In the genomic region with DNA sequence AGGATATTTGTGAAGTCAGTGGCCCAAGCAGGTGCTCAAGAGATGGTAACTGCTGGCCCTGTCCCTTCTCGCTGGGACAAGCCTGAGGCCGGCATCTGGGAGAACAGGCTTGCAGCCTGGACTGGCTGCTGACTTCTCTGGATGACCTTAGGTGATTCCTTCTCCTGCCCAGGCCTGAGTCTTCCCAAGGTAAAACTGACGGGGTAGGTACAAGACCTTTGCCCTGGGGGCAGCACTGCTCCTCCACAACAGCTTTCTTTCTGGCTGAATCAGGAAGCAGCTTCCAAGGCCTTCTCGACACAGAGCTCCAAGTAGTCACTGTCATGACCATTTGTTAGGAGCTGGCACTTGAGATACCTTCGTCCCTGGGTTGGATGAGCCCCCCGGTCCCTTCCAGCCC, we compare ENCODE assay signal across 32 cellular contexts. TPM values are rescaled to one million over a fixed set of nuclear protein-coding genes. Genes with fewer than 3 reads are reported as not detected.
"Had no signal": no experiment of that assay in that cellular context is flagged by ENCODE, and none has a peak within 500 bp of the region (broad histone marks: within the 10 kb centered on the region; RNA-seq: fewer than 3 reads in every experiment).

No MANE protein-coding gene starts in this region.

- H3K4me3 Mint-ChIP-seq: activated CD4-positive, alpha-beta memory T cell treated with anti-CD3 and anti-CD28 coated beads, Interleukin-2, amount 10 ng/mL, durations not matched to agents 7 days and 5 days; activated naive CD8-positive, alpha-beta T cell treated with anti-CD3 and anti-CD28 coated beads for 36 hours; activated T-cell treated with anti-CD3 and anti-CD28 coated beads, Interleukin-2, amount 50 U/mL, for 72 hours; activated T-helper 17 cell treated with anti-CD3 and anti-CD28 coated beads, Interleukin-2, amount 50 U/mL, for 72 hours had no signal

- H3K36me3 ChIP-seq: SJCRH30 had no signal

- H3K9me3 ChIP-seq: SJCRH30 had no signal

- H3K27me3 ChIP-seq: brain microvascular endothelial cell had no signal

- H3K9me3 Mint-ChIP-seq: activated CD4-positive, alpha-beta memory T cell treated with anti-CD3 and anti-CD28 coated beads, Interleukin-2, amount 10 ng/mL, durations not matched to agents 7 days and 5 days; activated naive CD8-positive, alpha-beta T cell treated with anti-CD3 and anti-CD28 coated beads for 36 hours; activated T-cell treated with anti-CD3 and anti-CD28 coated beads, Interleukin-2, amount 50 U/mL, for 72 hours; activated T-helper 17 cell treated with anti-CD3 and anti-CD28 coated beads, Interleukin-2, amount 50 U/mL, for 72 hours had no signal

- H3K27ac ChIP-seq: brain microvascular endothelial cell, SJCRH30, SK-N-MC had no signal

- ATAC-seq: activated CD4-positive, CD25-positive, alpha-beta regulatory T cell treated with anti-CD3 and anti-CD28 coated beads, Interleukin-2, amount 50 U/mL, for 24 hours; activated T-cell treated with anti-CD3 and anti-CD28 coated beads, Interleukin-2, amount 50 U/mL, for 72 hours; activated T-helper 17 cell treated with anti-CD3 and anti-CD28 coated beads, Interleukin-2, amount 50 U/mL, for 72 hours; Panc1 had no signal

- H3K27me3 Mint-ChIP-seq: activated CD4-positive, alpha-beta memory T cell treated with anti-CD3 and anti-CD28 coated beads, Interleukin-2, amount 10 ng/mL, durations not matched to agents 7 days and 5 days; activated naive CD8-positive, alpha-beta T cell treated with anti-CD3 and anti-CD28 coated beads for 36 hours had no signal

- H3K36me3 Mint-ChIP-seq: activated naive CD8-positive, alpha-beta T cell treated with anti-CD3 and anti-CD28 coated beads for 36 hours had no signal

- H3K4me3 ChIP-seq: SJCRH30, SK-N-MC had no signal

- H3K27ac Mint-ChIP-seq: activated CD4-positive, alpha-beta memory T cell treated with anti-CD3 and anti-CD28 coated beads, Interleukin-2, amount 10 ng/mL, durations not matched to agents 7 days and 5 days; activated naive CD8-positive, alpha-beta T cell treated with anti-CD3 and anti-CD28 coated beads for 36 hours; activated T-cell treated with anti-CD3 and anti-CD28 coated beads, Interleukin-2, amount 50 U/mL, for 72 hours; activated T-helper 17 cell treated with anti-CD3 and anti-CD28 coated beads, Interleukin-2, amount 50 U/mL, for 72 hours had no signal

- DNase-seq: activated CD4-positive, alpha-beta memory T cell treated with anti-CD3 and anti-CD28 coated beads, Interleukin-2, amount 10 ng/mL, durations not matched to agents 7 days and 5 days; activated CD4-positive, alpha-beta T cell treated with anti-CD3 and anti-CD28 coated beads for 48 hours; activated CD8-positive, alpha-beta memory T cell treated with anti-CD3 and anti-CD28 coated beads for 24 hours; activated effector memory CD4-positive, alpha-beta T cell treated with anti-CD3 and anti-CD28 coated beads, Interleukin-2, amount 50 U/mL, for 16 hours; activated naive CD4-positive, alpha-beta T cell; activated naive CD4-positive, alpha-beta T cell treated with anti-CD3 and anti-CD28 coated beads, Interleukin-2, amount 50 U/mL, for 16 hours; activated naive CD8-positive, alpha-beta T cell treated with anti-CD3 and anti-CD28 coated beads for 36 hours; activated T-cell treated with anti-CD3 and anti-CD28 coated beads, Interleukin-2, amount 50 U/mL, for 1 hour; activated T-cell treated with anti-CD3 and anti-CD28 coated beads, Interleukin-2, amount 50 U/mL, for 72 hours; amniotic stem cell; aorta; brain microvascular endothelial cell; Karpas-422; KBM-7; NCI-H1105; NCI-H1417 treated with DMSO at 0.1 percent for 48 hours; NCI-H187 treated with DMSO at 0.1 percent for 48 hours; NCI-H2081; NCI-H2227 treated with DMSO at 0.1 percent for 48 hours; NCI-H446 treated with DMSO at 0.1 percent for 48 hours; NCI-H69; SHP77; T1000 had no signal

- H3K4me1 Mint-ChIP-seq: activated CD4-positive, alpha-beta memory T cell treated with anti-CD3 and anti-CD28 coated beads, Interleukin-2, amount 10 ng/mL, durations not matched to agents 7 days and 5 days; activated naive CD8-positive, alpha-beta T cell treated with anti-CD3 and anti-CD28 coated beads for 36 hours; activated T-helper 17 cell treated with anti-CD3 and anti-CD28 coated beads, Interleukin-2, amount 50 U/mL, for 72 hours had no signal

RNA-seq across cellular contexts. Expression of a gene that starts 59.6 kb away (rescaled TPM):
- total RNA-seq: activated CD4-positive, alpha-beta memory T cell treated with anti-CD3 and anti-CD28 coated beads, Interleukin-2, amount 10 ng/mL, durations not matched to agents 7 days and 5 days; activated naive CD8-positive, alpha-beta T cell treated with anti-CD3 and anti-CD28 coated beads for 36 hours; activated T-cell treated with anti-CD3 and anti-CD28 coated beads, Interleukin-2, amount 50 U/mL, for 72 hours; activated T-helper 17 cell treated with anti-CD3 and anti-CD28 coated beads, Interleukin-2, amount 50 U/mL, for 72 hours; aorta; MCF 10A; RPMI7951; SJCRH30; T-helper 1 cell treated with Interleukin-12 subunit alpha and Interleukin-12 subunit beta and Interleukin-4 antibody, amounts not matched to agents 30 ng/mL and 1 ng/mL, for 36 hours; T-helper 2 cell treated with Interferon-gamma antibody and Interleukin-4, amounts not matched to agents 100 ng/mL and 5 ng/mL, for 36 hours had no signal
- polyA plus RNA-seq: aorta had no signal
